ENCODE assay signal across 19 cellular contexts in the genomic region with DNA sequence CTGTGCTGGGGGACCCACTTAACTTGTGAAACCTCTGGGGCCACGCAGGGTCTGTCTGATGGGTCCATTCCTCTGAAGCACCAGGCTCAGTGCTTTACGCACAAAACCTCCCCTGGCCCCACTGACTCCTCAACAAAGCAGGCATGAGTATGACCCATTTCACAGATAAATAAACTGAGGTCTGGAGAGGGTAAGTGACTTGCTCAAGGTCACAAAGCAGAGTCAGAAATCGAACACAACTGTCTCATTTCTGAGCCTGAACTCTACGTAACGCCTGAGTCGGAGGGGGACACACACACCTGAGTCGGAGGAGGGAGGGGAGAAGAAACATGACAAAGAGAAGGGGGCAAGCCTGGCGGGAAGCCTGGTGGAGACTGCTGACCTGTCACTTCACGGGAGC. TPM values are rescaled to one million over a fixed set of nuclear protein-coding genes. Genes with fewer than 3 reads are reported as not detected.
DNase-seq lines count a peak whose midpoint lies in the region; ATAC-seq, FAIRE-seq and TF ChIP-seq lines count a peak whose summit lies in the region.
"Had no signal": no experiment of that assay in that cellular context is flagged by ENCODE, and none has a peak within 500 bp of the region (broad histone marks: within the 10 kb centered on the region; RNA-seq: fewer than 3 reads in every experiment).

No MANE protein-coding gene starts in this region.

- H2BK5ac ChIP-seq in H1 (ENCODE audit: low read depth, low read length), result no peak overlapping the region

- H3K9ac ChIP-seq in HepG2 (ENCODE audit: insufficient read depth, low read depth, low read length) (no peak overlapping the region), H1 (replicated peaks in 1 of 4; ENCODE audit: extremely low read depth in 1 of 4, low read depth in 3 of 4, low read length in 3 of 4) (no peak overlapping the region)
- H3K9ac ChIP-seq: BLaER1 treated with 17β-estradiol and CSF1 and Interleukin-3, amounts not matched to agents 10 nM and 100 nM had no signal

- in situ Hi-C loops in HepG2 (cut with HindIII; ENCODE audit: extremely low pct_ligation_motif_present, low pct_unique_long_range_greater_than_20kb), result no loop called here

- H3K4me3 ChIP-seq in HepG2 (replicated peaks in 1 of 3; ENCODE audit: insufficient read depth in 1 of 3, low read depth in 2 of 3, low read length in 3 of 3) (no peak overlapping the region), right lobe of liver (no peak overlapping the region), H1 (ENCODE audit: extremely low read depth in 1 of 4, insufficient read depth in 2 of 4, low read depth in 3 of 4, low read length in 4 of 4) (no peak overlapping the region)
- H3K4me3 ChIP-seq: A549; BLaER1 treated with 17β-estradiol and CSF1 and Interleukin-3, amounts not matched to agents 10 nM and 100 nM had no signal

- H3K9me3 ChIP-seq in HepG2 (ENCODE audit: low read length), result no peaks in the 10 kb centered on the region
- H3K9me3 ChIP-seq in right lobe of liver, result no peaks in the 10 kb centered on the region
- peaks cover 0 to 9% of the 10 kb centered on the region in 2 experiments; a peak in 2 of 4 replicates for H3K9me3 ChIP-seq in H1 (ENCODE audit: insufficient read depth in 2 of 2, low read depth in 1 of 2, low read length in 1 of 2)
- H3K9me3 ChIP-seq: Caco-2 had no signal

- no peak overlapping the region for H4K5ac ChIP-seq in H1 (ENCODE audit: insufficient read length, low read depth, low read length)

- no peaks in the 10 kb centered on the region for H3K79me2 ChIP-seq in HepG2 (ENCODE audit: insufficient read depth, low read length)
- no peaks in the 10 kb centered on the region for H3K79me2 ChIP-seq in H1 (ENCODE audit: control insufficient read depth in 1 of 2, insufficient read depth in 2 of 2, low read length in 2 of 2)

- H3K36me3 ChIP-seq in HepG2 (replicated peaks in 1 of 2; ENCODE audit: control insufficient read depth in 1 of 2, insufficient read depth in 2 of 2, low read length in 2 of 2), result no peaks in the 10 kb centered on the region
- H3K36me3 ChIP-seq in right lobe of liver, result no peaks in the 10 kb centered on the region
- H3K36me3 ChIP-seq in H1 (ENCODE audit: control insufficient read depth in 2 of 4, insufficient read depth in 4 of 4, low read length in 3 of 4), result no peaks in the 10 kb centered on the region
- H3K36me3 ChIP-seq: BLaER1 treated with 17β-estradiol and CSF1 and Interleukin-3, amounts not matched to agents 10 nM and 100 nM had no signal

- H3K4me3 Mint-ChIP-seq in naive thymus-derived CD8-positive, alpha-beta T cell, result no peak overlapping the region
- H3K4me3 Mint-ChIP-seq: B cell; CD4-positive, alpha-beta T cell; CD8-positive, alpha-beta T cell had no signal

- H2BK120ac ChIP-seq in H1 (replicated peaks; ENCODE audit: low read depth, low read length), result no peak overlapping the region

- CTCF ChIA-PET in HepG2 (lab: Yijun Ruan, JAX; ENCODE audit: low intra/inter-chr PET ratio, low total read pairs), result no interaction called here
- CTCF ChIA-PET in H1 (lab: Charles Lee; ENCODE audit: partially characterized antibody), result interaction anchor here (1.0 to 1.1 kb wide), 3 partner anchors 16 to 85 kb away, joined by 3 read pairs; no protein-coding TSS in a partner anchor

- no peak overlapping the region for H2BK12ac ChIP-seq in H1 (ENCODE audit: low read depth, low read length)

- H3K4me1 Mint-ChIP-seq in naive thymus-derived CD8-positive, alpha-beta T cell, result peaks cover 0 to 6% (median under 1%) of the 10 kb centered on the region in 4 donors
- H3K4me1 Mint-ChIP-seq: B cell had no signal

- H3K27ac Mint-ChIP-seq in naive thymus-derived CD8-positive, alpha-beta T cell, result peak overlapping the region in 1 of 10 donors; percentile 51
- H3K27ac Mint-ChIP-seq: B cell; CD4-positive, alpha-beta T cell; CD8-positive, alpha-beta T cell had no signal

- no peak overlapping the region for H4K91ac ChIP-seq in H1 (replicated peaks; ENCODE audit: insufficient read length, low read length)

- H3K23me2 ChIP-seq in H1 (ENCODE audit: low read depth, low read length), result no peaks in the 10 kb centered on the region

- peaks cover 0 to 7% (median 0%) of the 10 kb centered on the region in 3 donors for H3K36me3 Mint-ChIP-seq in naive thymus-derived CD8-positive, alpha-beta T cell
- H3K36me3 Mint-ChIP-seq: CD8-positive, alpha-beta T cell had no signal

- H3K23ac ChIP-seq in H1 (ENCODE audit: insufficient read length), result no peak overlapping the region

- no peak for TF ChIP-seq EP300 in HepG2 (IDR thresholded peaks at IDR 0.05; ENCODE audit: low read depth in 2 of 2, low read length in 2 of 2)
- TF ChIP-seq EP300 in HepG2 (CRISPR knock-in tag; IDR thresholded peaks at IDR 0.05; ENCODE audit: borderline replicate concordance), result no peak
- no peak for TF ChIP-seq EP300 in H1 (IDR thresholded peaks at IDR 0.05; ENCODE audit: borderline replicate concordance in 1 of 2, low read depth in 2 of 2, low read length in 2 of 2)

- peaks cover 13 to 92% (median 44%) of the 10 kb centered on the region in 5 donors for H3K27me3 Mint-ChIP-seq in naive thymus-derived CD8-positive, alpha-beta T cell

- H3K4me2 ChIP-seq in HepG2 (ENCODE audit: low read depth, low read length), result no peak overlapping the region
- no peak overlapping the region for H3K4me2 ChIP-seq in H1 (ENCODE audit: insufficient read depth in 1 of 2, low read depth in 2 of 2, low read length in 2 of 2)
- H3K4me2 ChIP-seq: A549; BLaER1 treated with 17β-estradiol and CSF1 and Interleukin-3, amounts not matched to agents 10 nM and 100 nM had no signal

- no peak overlapping the region for H2BK20ac ChIP-seq in H1 (ENCODE audit: low read length)

- no peak for DNase-seq in HepG2 (ENCODE audit: low spot score)
- no peak for DNase-seq in right lobe of liver
- DNase-seq in H1 (ENCODE audit: low read depth in 1 of 2, low spot score in 2 of 2), result no peak
- no peak for DNase-seq in naive thymus-derived CD8-positive, alpha-beta T cell
- DNase-seq: AML-193; Caco-2; Calu3; CD4-positive, alpha-beta T cell; CD8-positive, alpha-beta T cell; GF-D8 had no signal

- TF ChIP-seq POLR2A in HepG2 (IDR thresholded peaks at IDR 0.05; ENCODE audit: insufficient read depth in 1 of 2, low read depth in 2 of 2, low read length in 2 of 2) (no peak), right lobe of liver (IDR thresholded peaks at IDR 0.05) (no peak), H1 (IDR thresholded peaks at IDR 0.05; ENCODE audit: control extremely low read depth in 1 of 2, low read depth in 2 of 2, low read length in 2 of 2) (no peak)

- H3K56ac ChIP-seq in H1 (replicated peaks; ENCODE audit: insufficient read length, low read depth, low read length), result no peak overlapping the region

- peaks cover 6 to 24% of the 10 kb centered on the region in 2 experiments; a peak in 4 of 5 replicates for H3K27me3 ChIP-seq in HepG2 (ENCODE audit: control insufficient read depth in 1 of 2, insufficient read depth in 2 of 2, low read length in 2 of 2)
- no peaks in the 10 kb centered on the region for H3K27me3 ChIP-seq in right lobe of liver
- no peaks in the 10 kb centered on the region for H3K27me3 ChIP-seq in H1 (replicated peaks in 1 of 4; ENCODE audit: control insufficient read depth in 3 of 4, extremely low read depth in 1 of 4, insufficient read depth in 3 of 4, low read length in 3 of 4)
- H3K27me3 ChIP-seq: BLaER1 treated with 17β-estradiol and CSF1 and Interleukin-3, amounts not matched to agents 10 nM and 100 nM had no signal

- no peaks in the 10 kb centered on the region for H3K79me1 ChIP-seq in H1 (ENCODE audit: low read depth, low read length)

- TF ChIP-seq RAD21 in HepG2 (CRISPR knock-in tag; IDR thresholded peaks at IDR 0.05), result no peak
- TF ChIP-seq RAD21 in H1 (IDR thresholded peaks at IDR 0.05 in 1 of 2, conservative IDR thresholded peaks at IDR 0.05 in 1 of 2; ENCODE audit: low read depth in 2 of 2, low read length in 2 of 2), result no peak

- H3K4ac ChIP-seq in H1 (replicated peaks; ENCODE audit: insufficient read length, low read depth, low read length), result no peak overlapping the region

- intact Hi-C loops in HepG2 (cut with micrococcal nuclease; ENCODE audit: unreplicated experiment), result no loop called here
- intact Hi-C loops in right lobe of liver (cut with DNase I), result no loop called here

- H2AFZ ChIP-seq in HepG2 (ENCODE audit: low read length), result no peak overlapping the region
- no peak overlapping the region for H2AFZ ChIP-seq in H1 (ENCODE audit: low read length)

- TF ChIP-seq CTCF in HepG2 (CRISPR knock-in tag; IDR thresholded peaks at IDR 0.05) (no peak), right lobe of liver (IDR thresholded peaks at IDR 0.05) (no peak), H1 (IDR thresholded peaks at IDR 0.05; ENCODE audit: control extremely low read depth in 1 of 3, insufficient read depth in 1 of 3, low read depth in 1 of 3, low read length in 3 of 3) (no peak)

- no peaks in the 10 kb centered on the region for H3K4me1 ChIP-seq in HepG2 (ENCODE audit: insufficient read depth, low read length)
- no peaks in the 10 kb centered on the region for H3K4me1 ChIP-seq in right lobe of liver
- H3K4me1 ChIP-seq in H1 (replicated peaks in 1 of 4; ENCODE audit: control insufficient read depth in 3 of 4, insufficient read depth in 4 of 4, low read length in 3 of 4), result peaks cover 0 to 7% (median 1%) of the 10 kb centered on the region in 4 experiments; a peak in 4 of 7 replicates
- H3K4me1 ChIP-seq: A549; BLaER1 treated with 17β-estradiol and CSF1 and Interleukin-3, amounts not matched to agents 10 nM and 100 nM; Caco-2 had no signal

- no peak overlapping the region for H3K14ac ChIP-seq in H1 (ENCODE audit: insufficient read length)

- H4K20me1 ChIP-seq in HepG2 (ENCODE audit: insufficient read depth, low read length) (0 out of 2 replicates have a peak, but pooled peaks cover 2% of the 10 kb centered on the region), H1 (replicated peaks in 1 of 2; ENCODE audit: control insufficient read depth in 1 of 2, insufficient read depth in 2 of 2, low read length in 2 of 2) (no peaks in the 10 kb centered on the region)

- POLR2A ChIA-PET in HepG2 (lab: Yijun Ruan, JAX), result no interaction called here
- POLR2A ChIA-PET in H1 (lab: Charles Lee; ENCODE audit: partially characterized antibody), result no interaction called here
- POLR2A ChIA-PET in naive thymus-derived CD8-positive, alpha-beta T cell (lab: Charles Lee), result no interaction called here

- no peak overlapping the region for H4K8ac ChIP-seq in H1 (ENCODE audit: extremely low read depth, insufficient read depth, low read length)

- H3K18ac ChIP-seq in H1 (ENCODE audit: extremely low read depth, low read length), result no peak overlapping the region

- no peak overlapping the region for H2AK5ac ChIP-seq in H1 (ENCODE audit: low read depth, low read length)

- FAIRE-seq in HepG2 (lab: Jason Lieb, UNC) (no peak), H1 (lab: Jason Lieb, UNC) (no peak)
- FAIRE-seq: A549, D721Med, G401.6, GM12891, GM19239 had no signal

- peaks cover 0 to 16% (median 2%) of the 10 kb centered on the region in 9 donors for H3K9me3 Mint-ChIP-seq in naive thymus-derived CD8-positive, alpha-beta T cell

- BruUV-seq in HepG2 (replicated peaks; lab: Mats Ljungman, UMichigan), result no TSS peak

- H2BK15ac ChIP-seq in H1 (ENCODE audit: low read length), result no peak overlapping the region

- ATAC-seq in HepG2 (no peak), right lobe of liver (no peak)
- no peak for ATAC-seq in naive thymus-derived CD8-positive, alpha-beta T cell
- ATAC-seq: CD8-positive, alpha-beta T cell had no signal

- no peak overlapping the region for H3K27ac ChIP-seq in HepG2 (ENCODE audit: extremely low read length, insufficient read depth, low read length)
- H3K27ac ChIP-seq in right lobe of liver, result no peak overlapping the region
- H3K27ac ChIP-seq in H1 (ENCODE audit: low read depth, low read length), result no peak overlapping the region
- H3K27ac ChIP-seq: 22Rv1; A549; BLaER1 treated with 17β-estradiol and CSF1 and Interleukin-3, amounts not matched to agents 10 nM and 100 nM; C4-2B had no signal

- 17% methylated on average over 8 of the region's 9 CpGs for WGBS in HepG2 (ENCODE audit: low lambda C conversion rate)
- 48% methylated on average over 6 of the region's 9 CpGs for WGBS in right lobe of liver (ENCODE audit: insufficient coverage, low coverage, low lambda C conversion rate, missing lambda C conversion rate)
- WGBS in H1 (ENCODE audit: extremely low coverage in 1 of 2, insufficient coverage in 1 of 2, insufficient read length in 1 of 2, insufficient replicate concordance in 2 of 2, low coverage in 1 of 2, low lambda C conversion rate in 2 of 2, missing lambda C conversion rate in 1 of 2), 2 experiments, result 88% methylated on average over 8 of the region's 9 CpGs; no CpG with 5 or more reads in 1 of the 2 experiments

RNA-seq across cellular contexts. Expression of gene RAPGEF1, which starts 48.0 kb away (rescaled TPM):
- total RNA-seq in HepG2 (2016; rRNA removed; fragmentation: Illumina TruSeq; extraction: Trizol) (21.2 and 21.7 TPM in 2 replicates), right lobe of liver (10 to 100 TPM; 22.9 to 53.6 (median 30.2) TPM)
- total RNA-seq in HepG2 (2016; cell fraction: cytosol; rRNA removed; fragmentation: Illumina TruSeq; extraction: Trizol; ENCODE audit: low read depth), result 6.1 and 9.4 TPM in 2 replicates
- total RNA-seq in HepG2 (2016; cell fraction: insoluble cytoplasmic fraction; rRNA removed; fragmentation: Illumina TruSeq; extraction: Trizol), result 17.2 and 20.5 TPM in 2 replicates
- 22.7 and 23.5 TPM in 2 replicates for total RNA-seq in HepG2 (2016; cell fraction: membrane; rRNA removed; fragmentation: Illumina TruSeq; extraction: Trizol)
- 15.4 and 18.1 TPM in 2 replicates for total RNA-seq in HepG2 (2016; cell fraction: nucleus; rRNA removed; fragmentation: Illumina TruSeq; extraction: Trizol)
- polyA plus RNA-seq in HepG2 (2011; rRNA removed) (38.9 and 46.6 TPM in 2 replicates), H1 (2011; rRNA removed) (29.7 and 38.2 TPM in 2 replicates)
- polyA plus RNA-seq in HepG2 (2011; cell fraction: cytosol; rRNA removed), result 29.9 and 30.8 TPM in 2 replicates
- polyA plus RNA-seq in HepG2 (2011; cell fraction: nucleus; rRNA removed), result 38.0 and 38.2 TPM in 2 replicates
- 36.7 and 38.5 TPM in 2 replicates for polyA plus RNA-seq in HepG2 (2012)
- 2.1 and 3.2 TPM in 2 replicates for polyA plus RNA-seq in HepG2 (2016; cell fraction: cytosol; fragmentation: Illumina TruSeq; extraction: Trizol; ENCODE audit: low read depth)
- polyA plus RNA-seq in HepG2 (2016; cell fraction: insoluble cytoplasmic fraction; fragmentation: Illumina TruSeq; extraction: Trizol; ENCODE audit: low read depth), result 16.9 and 24.5 TPM in 2 replicates
- polyA plus RNA-seq in HepG2 (2016; cell fraction: membrane; fragmentation: Illumina TruSeq; extraction: Trizol; ENCODE audit: low read depth), result 15.6 and 18.4 TPM in 2 replicates
- polyA plus RNA-seq in HepG2 (2016; cell fraction: nucleus; fragmentation: Illumina TruSeq; extraction: Trizol; ENCODE audit: insufficient read depth, low read depth), result 22.7 and 25.7 TPM in 2 replicates
- 31.8 and 52.5 TPM in 2 replicates for polyA minus RNA-seq in HepG2 (2011; rRNA and poly(A)+ RNA removed; ENCODE audit: low replicate concordance)
- 25.4 and 30.6 TPM in 2 replicates for polyA minus RNA-seq in HepG2 (2011; cell fraction: cytosol; rRNA and poly(A)+ RNA removed)
- polyA minus RNA-seq in HepG2 (2011; cell fraction: nucleus; rRNA and poly(A)+ RNA removed), result 18.2 and 24.7 TPM in 2 replicates
- total RNA-seq in H1 (2021; fragmentation: NEBNext Ultra II Directional; extraction: Animal tissue kit (Norgen Biotek cat#: 25700)), result 73.8 and 78.9 TPM in 2 replicates
- 28.4 TPM for polyA plus RNA-seq in H1 (2011; cell fraction: cytosol; rRNA removed)
- polyA plus RNA-seq in H1 (2011; cell fraction: nucleus; rRNA removed), result 54.3 TPM
- 39.8 to 47.1 TPM (median 45.5 TPM) in 4 replicates for polyA plus RNA-seq in H1 (2012, experiment 1 of 2)
- polyA plus RNA-seq in H1 (2012, experiment 2 of 2), result 36.6 TPM
- polyA plus RNA-seq in H1 (2013, experiment 1 of 2), result 43.6 TPM
- 46.5 TPM for polyA plus RNA-seq in H1 (2013, experiment 2 of 2)
- polyA minus RNA-seq in H1 (2011; rRNA and poly(A)+ RNA removed), result 30.4 and 36.4 TPM in 2 replicates
- polyA minus RNA-seq in H1 (2011; cell fraction: cytosol; rRNA and poly(A)+ RNA removed), result 22.6 TPM
- polyA minus RNA-seq in H1 (2011; cell fraction: nucleus; rRNA and poly(A)+ RNA removed), result 22.7 TPM
- total RNA-seq in naive thymus-derived CD8-positive, alpha-beta T cell, result 10 to 100 TPM; 91.7 to 94.7 TPM
- polyA plus RNA-seq in naive thymus-derived CD8-positive, alpha-beta T cell, result 1 to 10 TPM; 1.6 to 9.0 (median 4.4) TPM

Comparison
In these comparisons a context has a peak if more than half of its experiments do, and no peak if none do; other contexts are left out.
1. Of the 41 proteins assayed by ChIP-seq in both HepG2 and H1: peak only in HepG2: none; only in H1: KDM1A; in both: none; in neither: 40.